In the genomic region with DNA sequence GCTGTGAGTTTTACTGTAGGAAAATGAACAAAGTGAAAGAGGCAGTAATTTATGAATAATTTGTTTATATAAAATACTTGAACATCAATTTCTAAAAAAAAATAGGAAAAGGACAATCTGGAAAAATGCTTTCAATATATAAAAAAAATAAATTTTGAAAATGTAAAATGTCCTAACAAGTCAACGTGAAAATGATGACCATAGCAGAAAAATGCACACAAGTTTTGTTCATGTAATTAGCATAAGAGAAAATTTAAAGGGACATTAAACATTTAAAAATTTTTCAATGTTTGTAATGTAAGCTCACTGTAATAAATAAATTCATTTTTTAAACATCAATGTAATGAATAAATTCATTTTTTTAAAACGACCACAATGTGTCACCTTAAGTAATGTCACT, we compare ENCODE assay signal across 20 cellular contexts.
DNase-seq lines count a peak whose midpoint lies in the region; ATAC-seq, FAIRE-seq and TF ChIP-seq lines count a peak whose summit lies in the region.
"Had no signal": no experiment of that assay in that cellular context is flagged by ENCODE, and none has a peak within 500 bp of the region (broad histone marks: within the 10 kb centered on the region; RNA-seq: fewer than 3 reads in every experiment).

No MANE protein-coding gene starts in this region.

- peak; percentile 47 for FAIRE-seq in G401.6 (lab: Jason Lieb, UNC)
- FAIRE-seq in frontal cortex (lab: Jason Lieb, UNC), result peak; percentile 92
- FAIRE-seq in small intestine (lab: Jason Lieb, UNC), result peak; percentile 77
- FAIRE-seq: GM12878, GM19239 had no signal

- peaks cover 8% of the 10 kb centered on the region; the same call in 1 of the 2 replicates for H3K36me3 ChIP-seq in SK-N-MC (ENCODE audit: insufficient read depth, low read length)
- H3K36me3 ChIP-seq in small intestine (ENCODE audit: control insufficient read depth in 2 of 2, insufficient read depth in 2 of 2, low read length in 2 of 2), result no peaks in the 10 kb centered on the region
- no peaks in the 10 kb centered on the region for H3K36me3 ChIP-seq in upper lobe of right lung
- H3K36me3 ChIP-seq: BLaER1 had no signal

- H3K4me1 ChIP-seq in small intestine (ENCODE audit: control insufficient read depth in 2 of 2, insufficient read depth in 1 of 2, low read depth in 1 of 2, low read length in 1 of 2) (no peaks in the 10 kb centered on the region), upper lobe of right lung (no peaks in the 10 kb centered on the region)
- H3K4me1 ChIP-seq: BLaER1 had no signal

- no peaks in the 10 kb centered on the region for H3K9me3 ChIP-seq in SK-N-MC (ENCODE audit: low read depth, low read length)
- H3K9me3 ChIP-seq in small intestine (ENCODE audit: control insufficient read depth, low read depth), result no peaks in the 10 kb centered on the region
- no peaks in the 10 kb centered on the region for H3K9me3 ChIP-seq in upper lobe of right lung
- H3K9me3 ChIP-seq: BLaER1, Caco-2 had no signal

- H3K9ac ChIP-seq in SK-N-MC (ENCODE audit: insufficient read length), result no peak overlapping the region
- H3K9ac ChIP-seq: BLaER1 had no signal

- intact Hi-C loops in upper lobe of right lung (cut with DNase I), result no loop called here

- no peaks in the 10 kb centered on the region for H3K27me3 ChIP-seq in small intestine (ENCODE audit: control insufficient read depth in 2 of 2, insufficient read depth in 2 of 2, low read length in 2 of 2)
- H3K27me3 ChIP-seq in upper lobe of right lung, result no peaks in the 10 kb centered on the region
- H3K27me3 ChIP-seq: BLaER1 had no signal

- DNase-seq in SK-N-MC (ENCODE audit: low read depth, low spot score), result no peak
- DNase-seq in frontal cortex (ENCODE audit: low spot score in 2 of 2), result no peak
- DNase-seq in small intestine, result no peak
- no peak for DNase-seq in upper lobe of right lung
- DNase-seq: Caco-2; CD4-positive, CD25-positive, alpha-beta regulatory T cell; CD8-positive, alpha-beta T cell; DMS153; DND-41; GDM1; H9 had no signal

- no peak for TF ChIP-seq CTCF in upper lobe of right lung (IDR thresholded peaks at IDR 0.05)

- H3K4me3 ChIP-seq in SK-N-MC, result no peak overlapping the region
- no peak overlapping the region for H3K4me3 ChIP-seq in small intestine (ENCODE audit: low read depth in 1 of 2, low read length in 2 of 2)
- no peak overlapping the region for H3K4me3 ChIP-seq in upper lobe of right lung
- H3K4me3 ChIP-seq: BLaER1, GM12878, GM23338 had no signal

- 34 to 61% (median 53%) methylated on average over 2 of the region's 2 CpGs for WGBS in small intestine, 3 donors

- no peak for ATAC-seq in GM19395 (IDR thresholded peaks at IDR 0.05; ENCODE audit: unreplicated experiment)
- ATAC-seq in upper lobe of right lung, result no peak
- no peak for ATAC-seq in HG02798 (IDR thresholded peaks at IDR 0.05; ENCODE audit: poor library complexity, unreplicated experiment)
- ATAC-seq: CD8-positive, alpha-beta T cell; GM12878; GM23338; HCT116 had no signal

- H3K27ac ChIP-seq in SK-N-MC (peak overlapping the region; percentile 100), small intestine (ENCODE audit: low read depth in 1 of 2, low read length in 1 of 2) (no peak overlapping the region), upper lobe of right lung (no peak overlapping the region)
- H3K27ac ChIP-seq: BLaER1, C4-2B had no signal
